In genomic region chr14:42470427-42470719, GRCh38 we compare ENCODE assay signal across 14 cellular contexts.
DNase-seq lines count a peak whose midpoint lies in the region; ATAC-seq, FAIRE-seq and TF ChIP-seq lines count a peak whose summit lies in the region.
"Had no signal": no experiment of that assay in that cellular context is flagged by ENCODE, and none has a peak within 500 bp of the region (broad histone marks: within the 10 kb centered on the region; RNA-seq: fewer than 3 reads in every experiment).

No MANE protein-coding gene starts in this region.

- H3K27me3 ChIP-seq in GM12878 (replicated peaks in 1 of 2; ENCODE audit: control insufficient read depth in 2 of 2, insufficient read depth in 2 of 2, low read length in 1 of 2) (no peaks in the 10 kb centered on the region), transverse colon (no peaks in the 10 kb centered on the region)

- H4K20me1 ChIP-seq in GM12878 (ENCODE audit: control insufficient read depth, insufficient read depth) = no peaks in the 10 kb centered on the region

- ATAC-seq in HG03432 (IDR thresholded peaks at IDR 0.05; ENCODE audit: unreplicated experiment) (peak; percentile 6), GM12878 (peak; percentile 34), GM21526 (IDR thresholded peaks at IDR 0.05; ENCODE audit: low FRiP score, unreplicated experiment) (no peak)
- ATAC-seq: CD8-positive, alpha-beta T cell; HCT116 had no signal

- intact Hi-C loops in GM12878 (cut with micrococcal nuclease; ENCODE audit: unreplicated experiment) = no loop called here
- intact Hi-C loops in transverse colon (cut with DNase I; ENCODE audit: low total_unique reads) = no loop called here

- POLR2A ChIA-PET in GM12878 (lab: Charles Lee) = interaction anchor here (0.7 kb wide), 2 partner anchors 23 to 68 kb away, joined by 3 to 7 read pairs; no protein-coding TSS in a partner anchor

- H3K27ac ChIP-seq in GM12878 (ENCODE audit: control insufficient read depth, insufficient read depth) = no peak overlapping the region
- H3K27ac ChIP-seq in transverse colon = no peak overlapping the region

- no peak overlapping the region for H3K9ac ChIP-seq in GM12878 (ENCODE audit: control insufficient read depth, insufficient read depth, low read length)

- TF ChIP-seq POLR2A in GM12878 (IDR thresholded peaks at IDR 0.05; ENCODE audit: low read depth, low read length) (no peak), transverse colon (IDR thresholded peaks at IDR 0.05) (no peak)

- H3K4me2 ChIP-seq in GM12878 (ENCODE audit: control insufficient read depth, insufficient read depth) = no peak overlapping the region

- no peaks in the 10 kb centered on the region for H3K79me2 ChIP-seq in GM12878 (ENCODE audit: control insufficient read depth, insufficient read depth, low read length)

- SMC1A ChIA-PET in GM12878 (lab: Charles Lee; ENCODE audit: uncharacterized antibody, unreplicated experiment) = interaction anchor here (0.7 to 2.1 kb wide), 2 partner anchors 33 to 53 kb away, joined by 3 to 10 read pairs; no protein-coding TSS in a partner anchor

- WGBS in GM12878 (ENCODE audit: insufficient coverage, insufficient replicate concordance, low lambda C conversion rate, missing lambda C conversion rate) = 48% methylated on average over 2 of the region's 3 CpGs
- whole genome bisulfite sequencing in transverse colon (ENCODE audit: low coverage in 1 of 2), 2 donors = 86 to 100% methylated on average over 2 to 3 of the region's 3 CpGs

- TF ChIP-seq CTCF in GM12865 (IDR thresholded peaks at IDR 0.05; ENCODE audit: insufficient read depth, low read depth, low read length, missing control alignments) (no peak), GM12878 (IDR thresholded peaks at IDR 0.05 in 2 of 3, conservative IDR thresholded peaks at IDR 0.05 in 1 of 3; ENCODE audit: control insufficient read depth in 2 of 3, extremely low read depth in 1 of 3, insufficient read depth in 1 of 3, low read depth in 3 of 3, low read length in 3 of 3) (no peak), transverse colon (IDR thresholded peaks at IDR 0.05) (no peak)

- H3K9me3 ChIP-seq in GM12878 (replicated peaks; ENCODE audit: control insufficient read depth, insufficient read depth, low read length) = no peaks in the 10 kb centered on the region
- no peaks in the 10 kb centered on the region for H3K9me3 ChIP-seq in transverse colon
- H3K9me3 ChIP-seq: Caco-2 had no signal

- no peak overlapping the region for H2AFZ ChIP-seq in GM12878 (ENCODE audit: control insufficient read depth, low read depth, low read length)

- FAIRE-seq in GM12878 (lab: Jason Lieb, UNC) = no peak
- FAIRE-seq: GM18507, H1 had no signal

- TF ChIP-seq EP300 in GM12878 (IDR thresholded peaks at IDR 0.05; ENCODE audit: borderline replicate concordance in 1 of 2, control insufficient read depth in 1 of 2, low read depth in 2 of 2, low read length in 2 of 2) (no peak), transverse colon (IDR thresholded peaks at IDR 0.05; ENCODE audit: low read depth) (no peak)

- RAD21 ChIA-PET in GM12878 (lab: Charles Lee; ENCODE audit: unreplicated experiment) = interaction anchor here (0.6 to 0.7 kb wide), 4 partner anchors 9 to 84 kb away, joined by 3 to 4 read pairs (median 4); no protein-coding TSS in a partner anchor

- no peak for TF ChIP-seq RAD21 in GM12878 (IDR thresholded peaks at IDR 0.05; ENCODE audit: insufficient read depth, low read depth, low read length)

- H3K4me1 ChIP-seq in GM12878 (ENCODE audit: control insufficient read depth, insufficient read depth, low read length) (no peaks in the 10 kb centered on the region), transverse colon (no peaks in the 10 kb centered on the region)
- H3K4me1 ChIP-seq: Caco-2 had no signal

- CTCF ChIA-PET in GM12878 (lab: Yijun Ruan, JAX) = interaction anchor here (0.6 kb wide), 1 partner anchor 276 kb away, joined by 3 read pairs; no protein-coding TSS in a partner anchor

- H3K36me3 ChIP-seq in GM12878 (ENCODE audit: control insufficient read depth in 2 of 2, insufficient read depth in 2 of 2, low read length in 1 of 2) = no peaks in the 10 kb centered on the region
- no peaks in the 10 kb centered on the region for H3K36me3 ChIP-seq in transverse colon

- H3K4me3 ChIP-seq in GM12865 (ENCODE audit: low read depth, low read length) (peak overlapping the region; percentile 17; the same call in 1 of the 2 replicates), GM12878 (no peak overlapping the region), transverse colon (no peak overlapping the region)

- in situ Hi-C loops in GM12878 (cut with MboI) (no loop called here), transverse colon (cut with MboI; ENCODE audit: low pct_ligation_motif_present in 1 of 4, low pct_unique_long_range_greater_than_20kb in 1 of 4, low sequenced_read_pairs in 3 of 4) (no loop called here)

- BruUV-seq in GM12878 (replicated peaks; lab: Mats Ljungman, UMichigan) = no TSS peak

- DNase-seq in GM12865 (ENCODE audit: low read depth) (no peak), NCI-H446 treated with DMSO at 0.1 percent for 48 hours (lab: John Stamatoyannopoulos, UW) (peak; percentile 49), GM12878 (ENCODE audit: low read depth, low spot score) (no peak), transverse colon (no peak), COLO829 (ENCODE audit: low spot score) (no peak)
- DNase-seq: Caco-2; CD8-positive, alpha-beta T cell; DND-41; GF-D8 had no signal

TF ChIP-seq in GM12878, 131 proteins besides CTCF, POLR2A, EP300 and RAD21 (continues in another document):
- TF ChIP-seq ATF7 (IDR thresholded peaks at IDR 0.05; ENCODE audit: low read depth) = no peak
- no peak for TF ChIP-seq ZNF274 (IDR thresholded peaks at IDR 0.05; ENCODE audit: insufficient read depth, insufficient read length)
- no peak for TF ChIP-seq DPF2 (IDR thresholded peaks at IDR 0.05)
- TF ChIP-seq STAT1 (conservative IDR thresholded peaks at IDR 0.05) = no peak
- TF ChIP-seq SREBF2 (IDR thresholded peaks at IDR 0.05; ENCODE audit: low read length) = no peak
- no peak for TF ChIP-seq USF2 (IDR thresholded peaks at IDR 0.05; ENCODE audit: borderline replicate concordance, low read depth, low read length)
- no peak for TF ChIP-seq RBBP5 (conservative IDR thresholded peaks at IDR 0.05)
- TF ChIP-seq MXI1 (IDR thresholded peaks at IDR 0.05; ENCODE audit: low read depth, low read length) = no peak
- TF ChIP-seq SPI1 (IDR thresholded peaks at IDR 0.05; ENCODE audit: borderline replicate concordance, insufficient read depth, low read depth, low read length) = no peak
- no peak for TF ChIP-seq SMAD5 (IDR thresholded peaks at IDR 0.05; ENCODE audit: low read depth)
- no peak for TF ChIP-seq CEBPZ (IDR thresholded peaks at IDR 0.05; ENCODE audit: low read depth, low read length)
- no peak for TF ChIP-seq EED (IDR thresholded peaks at IDR 0.05; ENCODE audit: low read depth)
- no peak for TF ChIP-seq ZBTB11 (CRISPR knock-in tag; IDR thresholded peaks at IDR 0.05)
